Comparison of ENCODE assay signal across 16 cellular contexts in the genomic region with DNA sequence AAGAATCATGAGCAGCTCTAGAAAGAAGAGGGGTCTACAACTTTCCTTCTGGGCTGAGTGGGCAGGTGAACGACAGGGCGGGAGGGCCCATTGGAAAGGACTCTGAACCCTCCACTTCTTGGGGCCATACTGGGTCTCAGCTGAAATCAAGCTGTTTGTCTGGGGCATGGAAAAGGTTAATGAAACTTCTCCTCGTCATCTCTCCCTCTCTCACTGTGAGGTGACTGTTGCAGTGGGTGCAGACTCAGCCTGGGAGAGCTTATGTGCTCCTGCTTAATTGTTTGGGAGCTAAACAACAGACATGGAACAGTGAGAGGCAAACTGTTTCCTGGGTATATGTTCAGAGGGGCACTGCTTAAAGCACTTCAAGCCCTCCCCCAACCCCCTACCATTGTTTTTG.
A peak's percentile ranks its signal among the peaks of the same experiment; 100 is the strongest.
DNase-seq lines count a peak whose midpoint lies in the region; ATAC-seq and TF ChIP-seq lines count a peak whose summit lies in the region.
"Had no signal": no experiment of that assay in that cellular context is flagged by ENCODE, and none has a peak within 500 bp of the region (broad histone marks: within the 10 kb centered on the region; RNA-seq: fewer than 3 reads in every experiment).

No MANE protein-coding gene starts in this region.

- no peak for ATAC-seq in CD8-positive, alpha-beta T cell
- no peak for ATAC-seq in central memory CD8-positive, alpha-beta T cell (replicated peaks; ENCODE audit: extremely low read depth, poor library complexity, severe bottlenecking)
- no peak for ATAC-seq in GM21367 (IDR thresholded peaks at IDR 0.05; ENCODE audit: unreplicated experiment)

- no peak overlapping the region for H3K4me3 ChIP-seq in CD8-positive, alpha-beta T cell (ENCODE audit: low read depth, low read length)
- H3K4me3 ChIP-seq: SJCRH30, skin epidermis, testis had no signal

- no peaks in the 10 kb centered on the region for H3K9me3 Mint-ChIP-seq in CD8-positive, alpha-beta T cell
- peaks cover 6% of the 10 kb centered on the region for H3K9me3 Mint-ChIP-seq in central memory CD8-positive, alpha-beta T cell
- H3K9me3 Mint-ChIP-seq in stimulated activated naive CD8-positive, alpha-beta T cell treated with anti-CD3 and anti-CD28 coated beads, Interleukin-15, Interleukin-2, amounts not matched to agents 100 ng/mL and 50 ng/mL, for 24 hours: peaks cover 4% of the 10 kb centered on the region
- H3K9me3 Mint-ChIP-seq: activated B cell treated with CpG ODN at 0.5 μM for 24 hours had no signal

- peaks cover 66% of the 10 kb centered on the region for H3K4me1 Mint-ChIP-seq in CD8-positive, alpha-beta T cell (ENCODE audit: low read depth)
- peaks cover 62% of the 10 kb centered on the region for H3K4me1 Mint-ChIP-seq in central memory CD8-positive, alpha-beta T cell
- H3K4me1 Mint-ChIP-seq in stimulated activated naive CD8-positive, alpha-beta T cell treated with anti-CD3 and anti-CD28 coated beads, Interleukin-15, Interleukin-2, amounts not matched to agents 100 ng/mL and 50 ng/mL, for 24 hours (ENCODE audit: low read depth): peaks cover 63% of the 10 kb centered on the region

- peak overlapping the region; percentile 90 for H3K27ac Mint-ChIP-seq in CD8-positive, alpha-beta T cell
- peak overlapping the region; percentile 75 for H3K27ac Mint-ChIP-seq in central memory CD8-positive, alpha-beta T cell (ENCODE audit: low read depth)
- H3K27ac Mint-ChIP-seq in stimulated activated naive CD8-positive, alpha-beta T cell treated with anti-CD3 and anti-CD28 coated beads, Interleukin-15, Interleukin-2, amounts not matched to agents 100 ng/mL and 50 ng/mL, for 24 hours: peak overlapping the region; percentile 40
- H3K27ac Mint-ChIP-seq: activated B cell treated with CpG ODN at 0.5 μM for 24 hours; T-helper 2 cell treated with Interferon-gamma antibody and Interleukin-4, amounts not matched to agents 5 μg/mL and 100 μg/mL, for 36 hours had no signal

- H3K36me3 Mint-ChIP-seq in CD8-positive, alpha-beta T cell: no peaks in the 10 kb centered on the region
- peaks cover 8% of the 10 kb centered on the region for H3K36me3 Mint-ChIP-seq in central memory CD8-positive, alpha-beta T cell (ENCODE audit: insufficient read depth)
- H3K36me3 Mint-ChIP-seq in stimulated activated naive CD8-positive, alpha-beta T cell treated with anti-CD3 and anti-CD28 coated beads, Interleukin-15, Interleukin-2, amounts not matched to agents 100 ng/mL and 50 ng/mL, for 24 hours (ENCODE audit: low read depth): no peaks in the 10 kb centered on the region

- no peaks in the 10 kb centered on the region for H3K27me3 Mint-ChIP-seq in CD8-positive, alpha-beta T cell (ENCODE audit: low read depth)
- H3K27me3 Mint-ChIP-seq in central memory CD8-positive, alpha-beta T cell: no peaks in the 10 kb centered on the region
- H3K27me3 Mint-ChIP-seq in stimulated activated naive CD8-positive, alpha-beta T cell treated with anti-CD3 and anti-CD28 coated beads, Interleukin-15, Interleukin-2, amounts not matched to agents 100 ng/mL and 50 ng/mL, for 24 hours: no peaks in the 10 kb centered on the region
- H3K27me3 Mint-ChIP-seq: activated B cell treated with CpG ODN at 0.5 μM for 24 hours had no signal

- no peaks in the 10 kb centered on the region for H3K36me3 ChIP-seq in CD8-positive, alpha-beta T cell (ENCODE audit: insufficient read depth, low read length)
- H3K36me3 ChIP-seq: SJCRH30 had no signal

- peaks cover 50% of the 10 kb centered on the region for H3K4me1 ChIP-seq in CD8-positive, alpha-beta T cell (ENCODE audit: insufficient read depth, low read length)
- H3K4me1 ChIP-seq: SJCRH30, testis had no signal

- CTCF ChIA-PET in CD8-positive, alpha-beta T cell (lab: Charles Lee): interaction anchor here (1.2 to 1.4 kb wide), 2 partner anchors 10 to 279 kb away, joined by 3 read pairs; no protein-coding TSS in a partner anchor

- no peaks in the 10 kb centered on the region for H3K27me3 ChIP-seq in CD8-positive, alpha-beta T cell (ENCODE audit: insufficient read depth, low read length)
- H3K27me3 ChIP-seq: SJCRH30, testis had no signal

- TF ChIP-seq CTCF in CD8-positive, alpha-beta T cell (IDR thresholded peaks at IDR 0.05): no peak

- POLR2A ChIA-PET in CD8-positive, alpha-beta T cell (lab: Charles Lee): interaction anchor here (0.7 to 2.4 kb wide), 6 partner anchors 15 to 444 kb away, joined by 3 to 15 read pairs (median 5); no protein-coding TSS in a partner anchor

- DNase-seq in CD8-positive, alpha-beta T cell: no peak
- DNase-seq in NCI-H524 treated with DMSO at 0.1 percent for 48 hours (lab: John Stamatoyannopoulos, UW) (peak; percentile 76), HPDE6-E6E7 (ENCODE audit: extremely low spot score) (no peak)
- DNase-seq in central memory CD8-positive, alpha-beta T cell (ENCODE audit: low spot score in 2 of 2): no peak
- DNase-seq in stimulated activated CD4-positive, alpha-beta T cell treated with anti-CD3 and anti-CD28 coated beads, Interleukin-15, amount 100 ng/mL, for 24 hours: no peak
- DNase-seq: activated B cell treated with CpG ODN at 0.5 μM for 24 hours; Kasumi-1; NCI-H69; SJCRH30; stimulated activated CD4-positive, alpha-beta T cell treated with anti-CD3 and anti-CD28 coated beads, Interleukin-4, amount 100 ng/mL, for 24 hours; testis had no signal

- peak overlapping the region; percentile 60 for H3K4me3 Mint-ChIP-seq in CD8-positive, alpha-beta T cell
- H3K4me3 Mint-ChIP-seq in central memory CD8-positive, alpha-beta T cell: peak overlapping the region; percentile 41
- H3K4me3 Mint-ChIP-seq in stimulated activated naive CD8-positive, alpha-beta T cell treated with anti-CD3 and anti-CD28 coated beads, Interleukin-15, Interleukin-2, amounts not matched to agents 100 ng/mL and 50 ng/mL, for 24 hours: no peak overlapping the region
- H3K4me3 Mint-ChIP-seq: activated B cell treated with CpG ODN at 0.5 μM for 24 hours; nephron; T-helper 2 cell treated with Interferon-gamma antibody and Interleukin-4, amounts not matched to agents 5 μg/mL and 100 μg/mL, for 36 hours had no signal

- H3K27ac ChIP-seq in CD8-positive, alpha-beta T cell (ENCODE audit: low read depth, low read length): no peak overlapping the region
- H3K27ac ChIP-seq: SJCRH30, testis had no signal

- intact Hi-C loops in CD8-positive, alpha-beta T cell (cut with DNase I, micrococcal nuclease): loop anchor here in 1 of 2 experiments (5.0 to 10.0 kb wide), 4 partner anchors 45 to 587 kb away; no protein-coding TSS in a partner anchor

- no peaks in the 10 kb centered on the region for H3K9me3 ChIP-seq in CD8-positive, alpha-beta T cell (ENCODE audit: low read length)
- H3K9me3 ChIP-seq: SJCRH30, testis had no signal

Comparison
In these comparisons a context has a peak if more than half of its experiments do, and no peak if none do; other contexts are left out.
1. H3K27ac Mint-ChIP-seq: peak in every context shown above with its lines; median percentile 90 in CD8-positive, alpha-beta T cell; 75 in central memory CD8-positive, alpha-beta T cell; 40 in stimulated activated naive CD8-positive, alpha-beta T cell treated with anti-CD3 and anti-CD28 coated beads, Interleukin-15, Interleukin-2, amounts not matched to agents 100 ng/mL and 50 ng/mL, for 24 hours.